In genomic region chrX:29528281-29528680, GRCh38 we compare ENCODE assay signal across 13 cellular contexts.
DNase-seq lines count a peak whose midpoint lies in the region; ATAC-seq, FAIRE-seq and TF ChIP-seq lines count a peak whose summit lies in the region.
"Had no signal": no experiment of that assay in that cellular context is flagged by ENCODE, and none has a peak within 500 bp of the region (broad histone marks: within the 10 kb centered on the region; RNA-seq: fewer than 3 reads in every experiment).

No MANE protein-coding gene starts in this region.

- H3K9me3 ChIP-seq in HepG2 (ENCODE audit: low read length) = no peaks in the 10 kb centered on the region; the same call in 1 of the 2 replicates
- H3K9me3 ChIP-seq: esophagus muscularis mucosa, MG63 had no signal

- CTCF ChIA-PET in HepG2 (lab: Yijun Ruan, JAX; ENCODE audit: low intra/inter-chr PET ratio, low total read pairs) = no interaction called here

- no peaks in the 10 kb centered on the region for H3K27me3 ChIP-seq in HepG2 (ENCODE audit: control insufficient read depth in 1 of 2, insufficient read depth in 2 of 2, low read length in 2 of 2)
- H3K27me3 ChIP-seq: esophagus muscularis mucosa, MG63 had no signal

- no peaks in the 10 kb centered on the region for H3K36me3 Mint-ChIP-seq in activated T-helper 17 cell treated with anti-CD3 and anti-CD28 coated beads, Interleukin-2, amount 50 U/mL, for 72 hours (ENCODE audit: low read depth)
- H3K36me3 Mint-ChIP-seq: activated naive CD8-positive, alpha-beta T cell had no signal

- no peaks in the 10 kb centered on the region for H3K79me2 ChIP-seq in HepG2 (ENCODE audit: insufficient read depth, low read length)

- no peaks in the 10 kb centered on the region for H3K9me3 Mint-ChIP-seq in activated T-helper 17 cell treated with anti-CD3 and anti-CD28 coated beads, Interleukin-2, amount 50 U/mL, for 72 hours

- no peak overlapping the region for H3K4me2 ChIP-seq in HepG2 (ENCODE audit: low read depth, low read length)

- no peaks in the 10 kb centered on the region for H4K20me1 ChIP-seq in HepG2 (ENCODE audit: insufficient read depth, low read length)

- no peaks in the 10 kb centered on the region for H3K4me1 ChIP-seq in HepG2 (ENCODE audit: insufficient read depth, low read length)
- H3K4me1 ChIP-seq: esophagus muscularis mucosa had no signal

- TF ChIP-seq CTCF in HepG2 (CRISPR knock-in tag; IDR thresholded peaks at IDR 0.05) = no peak

- BruUV-seq in HepG2 (replicated peaks; lab: Mats Ljungman, UMichigan) = no TSS peak

- no peaks in the 10 kb centered on the region for H3K4me1 Mint-ChIP-seq in activated T-helper 17 cell treated with anti-CD3 and anti-CD28 coated beads, Interleukin-2, amount 50 U/mL, for 72 hours

- no peak overlapping the region for H2AFZ ChIP-seq in HepG2 (ENCODE audit: low read length)

- H3K36me3 ChIP-seq in HepG2 (replicated peaks in 1 of 2; ENCODE audit: control insufficient read depth in 1 of 2, insufficient read depth in 2 of 2, low read length in 2 of 2) = no peaks in the 10 kb centered on the region
- H3K36me3 ChIP-seq: esophagus muscularis mucosa, MG63 had no signal

- no peak for FAIRE-seq in HepG2 (lab: Jason Lieb, UNC)

- no peak overlapping the region for H3K27ac Mint-ChIP-seq in activated T-helper 17 cell treated with anti-CD3 and anti-CD28 coated beads, Interleukin-2, amount 50 U/mL, for 72 hours
- H3K27ac Mint-ChIP-seq: activated naive CD8-positive, alpha-beta T cell had no signal

- H3K9ac ChIP-seq in HepG2 (ENCODE audit: insufficient read depth, low read depth, low read length) = no peak overlapping the region

- in situ Hi-C loops in HepG2 (cut with HindIII; ENCODE audit: extremely low pct_ligation_motif_present, low pct_unique_long_range_greater_than_20kb) = no loop called here

- 6% methylated on average over 1 of the region's 1 CpG for WGBS in HepG2 (ENCODE audit: low lambda C conversion rate)

- no peak overlapping the region for H3K27ac ChIP-seq in HepG2 (ENCODE audit: extremely low read length, insufficient read depth, low read length)
- H3K27ac ChIP-seq: esophagus muscularis mucosa had no signal

- no peaks in the 10 kb centered on the region for H3K27me3 Mint-ChIP-seq in activated T-helper 17 cell treated with anti-CD3 and anti-CD28 coated beads, Interleukin-2, amount 50 U/mL, for 72 hours
- H3K27me3 Mint-ChIP-seq: activated naive CD8-positive, alpha-beta T cell had no signal

- TF ChIP-seq POLR2A in HepG2 (IDR thresholded peaks at IDR 0.05; ENCODE audit: insufficient read depth in 1 of 2, low read depth in 2 of 2, low read length in 2 of 2) = no peak

- no peak for TF ChIP-seq RAD21 in HepG2 (CRISPR knock-in tag; IDR thresholded peaks at IDR 0.05)

- no peak overlapping the region for H3K4me3 ChIP-seq in HepG2 (replicated peaks in 1 of 3; ENCODE audit: insufficient read depth in 1 of 3, low read depth in 2 of 3, low read length in 3 of 3)
- H3K4me3 ChIP-seq: esophagus muscularis mucosa, MG63 had no signal

- DNase-seq in HepG2 (ENCODE audit: low spot score) = no peak
- DNase-seq in HUDEP-2 (lab: John Stamatoyannopoulos, UW; ENCODE audit: unreplicated experiment in 76 of 76) = no peak
- no peak for DNase-seq in NCI-H1092 treated with DMSO at 0.1 percent for 48 hours (lab: John Stamatoyannopoulos, UW)
- DNase-seq: AML-193, MG63, NCI-H226 had no signal

- TF ChIP-seq EP300 in HepG2 (IDR thresholded peaks at IDR 0.05; ENCODE audit: low read depth in 2 of 2, low read length in 2 of 2) (no peak), HepG2 (CRISPR knock-in tag; IDR thresholded peaks at IDR 0.05; ENCODE audit: borderline replicate concordance) (no peak)

- no peak overlapping the region for H3K4me3 Mint-ChIP-seq in activated T-helper 17 cell treated with anti-CD3 and anti-CD28 coated beads, Interleukin-2, amount 50 U/mL, for 72 hours
- H3K4me3 Mint-ChIP-seq: activated naive CD8-positive, alpha-beta T cell had no signal

- POLR2A ChIA-PET in HepG2 (lab: Yijun Ruan, JAX) = no interaction called here

- ATAC-seq in GM18517 (IDR thresholded peaks at IDR 0.05; ENCODE audit: unreplicated experiment) (peak; percentile 79), GM21360 (IDR thresholded peaks at IDR 0.05; ENCODE audit: unreplicated experiment) (peak; percentile 72), HG02884 (IDR thresholded peaks at IDR 0.05; ENCODE audit: unreplicated experiment) (peak; percentile 41), HG03469 (IDR thresholded peaks at IDR 0.05; ENCODE audit: unreplicated experiment) (peak; percentile 42), HepG2 (no peak)
- ATAC-seq in activated T-helper 17 cell treated with anti-CD3 and anti-CD28 coated beads, Interleukin-2, amount 50 U/mL, for 72 hours (replicated peaks) = no peak

- intact Hi-C loops in HepG2 (cut with micrococcal nuclease; ENCODE audit: unreplicated experiment) = no loop called here

TF ChIP-seq in HepG2, 621 proteins besides CTCF, POLR2A, EP300 and RAD21:
- TF ChIP-seq NFE2L2 (IDR thresholded peaks at IDR 0.05; ENCODE audit: low read length) (no peak), ZNF275 (CRISPR knock-in tag; IDR thresholded peaks at IDR 0.05; ENCODE audit: borderline replicate concordance) (no peak), JUNB (CRISPR knock-in tag; IDR thresholded peaks at IDR 0.05; ENCODE audit: borderline replicate concordance) (no peak), FOXK1 (CRISPR knock-in tag; IDR thresholded peaks at IDR 0.05; ENCODE audit: borderline replicate concordance, low read depth) (no peak), ZNF607 (CRISPR knock-in tag; IDR thresholded peaks at IDR 0.05; ENCODE audit: borderline replicate concordance) (no peak), HNF1A (IDR thresholded peaks at IDR 0.05; ENCODE audit: low read depth) (no peak), HNF1A (CRISPR knock-in tag; IDR thresholded peaks at IDR 0.05; ENCODE audit: borderline replicate concordance) (no peak), ATM (IDR thresholded peaks at IDR 0.05; ENCODE audit: borderline replicate concordance) (no peak)

Comparison
In these comparisons a context has a peak if more than half of its experiments do, and no peak if none do; other contexts are left out.
1. ATAC-seq: peak in GM18517 (single experiment), GM21360 (single experiment), HG02884 (single experiment) and HG03469 (single experiment); none in activated T-helper 17 cell treated with anti-CD3 and anti-CD28 coated beads, Interleukin-2, amount 50 U/mL, for 72 hours (single experiment) and HepG2 (single experiment).